ENCODE assay signal across 9 cellular contexts in the genomic region with DNA sequence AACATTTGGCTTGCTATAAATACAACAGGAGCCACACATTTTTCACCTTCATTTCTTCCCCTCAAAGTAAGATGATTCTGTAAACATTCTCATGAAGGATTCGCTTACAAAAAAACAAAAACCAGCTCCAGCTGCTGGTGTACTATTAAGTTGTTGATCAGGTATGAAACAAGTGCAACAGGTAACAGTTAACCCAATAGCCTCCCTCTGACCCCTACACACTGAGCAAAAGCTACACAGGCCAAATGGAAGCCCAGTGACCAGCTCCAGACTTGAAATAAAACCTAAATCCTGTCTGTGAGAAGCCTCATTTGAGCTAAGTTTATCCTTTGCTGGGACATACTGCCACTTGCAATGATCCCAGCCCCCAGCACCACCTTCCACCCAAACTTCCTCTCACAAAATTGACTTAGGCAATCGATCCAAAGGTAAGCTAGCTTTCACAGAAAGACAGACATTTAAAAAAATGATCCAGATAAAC. TPM values are rescaled to one million over a fixed set of nuclear protein-coding genes. Genes with fewer than 3 reads are reported as not detected.
DNase-seq lines count a peak whose midpoint lies in the region; ATAC-seq, FAIRE-seq and TF ChIP-seq lines count a peak whose summit lies in the region.
"Had no signal": no experiment of that assay in that cellular context is flagged by ENCODE, and none has a peak within 500 bp of the region (broad histone marks: within the 10 kb centered on the region; RNA-seq: fewer than 3 reads in every experiment).

No MANE protein-coding gene starts in this region.

- H3K4me1 ChIP-seq in astrocyte (ENCODE audit: insufficient read depth, low read length), result peaks cover 9% of the 10 kb centered on the region

- peaks cover 15% of the 10 kb centered on the region for H3K4me1 Mint-ChIP-seq in astrocyte (ENCODE audit: low read depth, unreplicated experiment)
- peaks cover 27 to 51% of the 10 kb centered on the region in 2 donors for H3K4me1 Mint-ChIP-seq in stimulated activated naive B cell treated with anti-CD40 and anti-IgM and Interleukin-4, amounts not matched to agents 10 μg/mL and 1 μg/mL and 100 μg/mL, for 72 hours

- H3K9me3 ChIP-seq in astrocyte (ENCODE audit: insufficient read depth, low read depth, low read length) (no peaks in the 10 kb centered on the region), iPS-18c (ENCODE audit: control insufficient read depth, insufficient read depth, low read length) (no peaks in the 10 kb centered on the region)

- ATAC-seq in stimulated activated naive B cell treated with anti-CD40 and anti-IgM and Interleukin-4, amounts not matched to agents 10 μg/mL and 1 μg/mL and 100 μg/mL, for 72 hours (replicated peaks), result no peak
- no peak for ATAC-seq in HG03442 (IDR thresholded peaks at IDR 0.05; ENCODE audit: unreplicated experiment)

- no peaks in the 10 kb centered on the region for H3K27me3 Mint-ChIP-seq in astrocyte (ENCODE audit: low read depth, unreplicated experiment)
- peaks cover 31 to 37% of the 10 kb centered on the region in 2 donors for H3K27me3 Mint-ChIP-seq in stimulated activated naive B cell treated with anti-CD40 and anti-IgM and Interleukin-4, amounts not matched to agents 10 μg/mL and 1 μg/mL and 100 μg/mL, for 72 hours

- no peaks in the 10 kb centered on the region for H3K27me3 ChIP-seq in astrocyte (ENCODE audit: insufficient read depth, low read length)

- peak overlapping the region; percentile 84 for H3K9ac ChIP-seq in astrocyte (ENCODE audit: low read length)

- DNase-seq in activated CD8-positive, alpha-beta memory T cell treated with anti-CD3 and anti-CD28 coated beads for 24 hours, result peak; percentile 55
- DNase-seq in activated CD8-positive, alpha-beta memory T cell treated with anti-CD3 and anti-CD28 coated beads, Interleukin-2, amount 50 U/mL, for 48 hours, result no peak
- DNase-seq in astrocyte (ENCODE audit: low read depth), result no peak
- no peak for DNase-seq in stimulated activated naive B cell treated with anti-CD40 and anti-IgM and Interleukin-4, amounts not matched to agents 10 μg/mL and 1 μg/mL and 100 μg/mL, for 72 hours
- no peak for DNase-seq in NCI-H146 treated with DMSO at 0.1 percent for 48 hours (lab: John Stamatoyannopoulos, UW; ENCODE audit: unreplicated experiment)
- DNase-seq in LoVo (ENCODE audit: low spot score), result no peak
- DNase-seq: NCI-H1048 had no signal

- H3K27ac ChIP-seq in astrocyte (ENCODE audit: low read depth, low read length), result peak overlapping the region; percentile 31

- peaks cover 48% of the 10 kb centered on the region for H3K79me2 ChIP-seq in astrocyte (ENCODE audit: insufficient read depth, low read length)

- TF ChIP-seq CTCF in astrocyte (IDR thresholded peaks at IDR 0.05; ENCODE audit: insufficient read depth, low read depth, low read length), result no peak

- no peaks in the 10 kb centered on the region for H3K36me3 ChIP-seq in astrocyte (ENCODE audit: insufficient read depth, low read length)

- H3K4me2 ChIP-seq in astrocyte (ENCODE audit: low read length), result peak overlapping the region; percentile 97

- H4K20me1 ChIP-seq in astrocyte (ENCODE audit: insufficient read depth, low read length), result peaks cover 12% of the 10 kb centered on the region

- H3K36me3 Mint-ChIP-seq in astrocyte (ENCODE audit: low read depth, unreplicated experiment), result no peaks in the 10 kb centered on the region
- H3K36me3 Mint-ChIP-seq in stimulated activated naive B cell treated with anti-CD40 and anti-IgM and Interleukin-4, amounts not matched to agents 10 μg/mL and 1 μg/mL and 100 μg/mL, for 72 hours, result peaks cover 0 to 5% of the 10 kb centered on the region in 2 donors

- peak overlapping the region; percentile 82 for H3K27ac Mint-ChIP-seq in astrocyte (ENCODE audit: unreplicated experiment)
- peak overlapping the region; percentile 87 for H3K27ac Mint-ChIP-seq in stimulated activated naive B cell treated with anti-CD40 and anti-IgM and Interleukin-4, amounts not matched to agents 10 μg/mL and 1 μg/mL and 100 μg/mL, for 72 hours

- H3K4me3 ChIP-seq in astrocyte (ENCODE audit: insufficient read depth, low read depth, low read length) (peak overlapping the region; percentile 84), iPS-18c (ENCODE audit: insufficient read depth, low read depth, low read length) (peak overlapping the region; percentile 82)

- no peak overlapping the region for H2AFZ ChIP-seq in astrocyte (ENCODE audit: low read depth, low read length)

- no peaks in the 10 kb centered on the region for H3K9me3 Mint-ChIP-seq in astrocyte (ENCODE audit: unreplicated experiment)
- H3K9me3 Mint-ChIP-seq in stimulated activated naive B cell treated with anti-CD40 and anti-IgM and Interleukin-4, amounts not matched to agents 10 μg/mL and 1 μg/mL and 100 μg/mL, for 72 hours, result peaks cover 0 to 2% of the 10 kb centered on the region in 2 donors

- peak overlapping the region; percentile 96 for H3K4me3 Mint-ChIP-seq in astrocyte (ENCODE audit: unreplicated experiment)
- peak overlapping the region; percentile 87 to 94 for H3K4me3 Mint-ChIP-seq in stimulated activated naive B cell treated with anti-CD40 and anti-IgM and Interleukin-4, amounts not matched to agents 10 μg/mL and 1 μg/mL and 100 μg/mL, for 72 hours

- no peak for FAIRE-seq in astrocyte (lab: Jason Lieb, UNC)

RNA-seq across cellular contexts. Expression of gene TIAM1, which starts 1.0 kb away (rescaled TPM):
- total RNA-seq in astrocyte, result 17.0 and 17.8 TPM in 2 replicates
